8 cellular contexts compared by ENCODE assay signal in the genomic region with DNA sequence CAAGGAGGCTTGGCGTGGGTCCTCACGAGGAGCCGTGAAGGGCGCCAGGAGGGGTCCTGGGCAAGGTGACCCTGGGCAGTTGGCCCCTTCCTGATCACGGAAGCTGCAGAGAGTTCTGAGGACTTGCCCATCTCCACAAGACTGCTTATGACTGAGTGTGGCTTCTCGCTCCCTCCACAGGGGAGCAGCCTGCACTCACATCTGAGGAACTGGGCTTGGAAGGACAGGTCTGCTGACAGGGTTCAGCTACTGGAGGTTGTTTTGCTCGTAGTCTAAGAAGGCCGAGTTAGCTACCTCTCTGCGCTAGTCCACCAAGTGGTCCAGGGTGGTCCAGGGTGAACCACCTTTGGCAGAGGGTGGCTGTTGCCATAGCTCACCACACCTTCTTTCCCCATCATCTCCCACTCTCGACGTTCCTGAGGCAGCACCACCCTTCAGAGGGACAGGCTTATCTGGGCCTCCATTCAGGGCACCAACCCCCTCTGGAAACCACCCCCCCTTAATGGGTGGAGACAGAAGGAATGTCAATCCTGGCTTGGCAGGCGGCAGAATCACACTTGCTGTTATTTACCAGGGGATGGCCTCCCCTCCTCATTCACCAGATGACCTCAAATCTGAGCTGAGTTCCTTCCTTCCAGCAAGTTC. TPM values are rescaled to one million over a fixed set of nuclear protein-coding genes. Genes with fewer than 3 reads are reported as not detected.
DNase-seq lines count a peak whose midpoint lies in the region; ATAC-seq and TF ChIP-seq lines count a peak whose summit lies in the region.

No MANE protein-coding gene starts in this region.

- peak overlapping the region in 1 of 2 experiments; percentile 79 for H2BK12ac ChIP-seq in mesenchymal stem cell (ENCODE audit: low read length in 2 of 2)

- DNase-seq in activated naive CD4-positive, alpha-beta T cell treated with anti-CD3 and anti-CD28 coated beads for 36 hours, result peak; percentile 47
- DNase-seq in activated naive CD4-positive, alpha-beta T cell treated with Interleukin-2 at 50 U/mL for 16 hours, result no peak
- DNase-seq in amniotic epithelial cell (ENCODE audit: low read depth), result peak; percentile 40
- no peak for DNase-seq in mesenchymal stem cell
- no peak for DNase-seq in tibial nerve (ENCODE audit: low spot score in 2 of 2)
- no peak for DNase-seq in glutamatergic neuron
- DNase-seq in NCI-H510A (lab: John Stamatoyannopoulos, UW), result no peak

- H3K27me3 Mint-ChIP-seq in activated naive CD4-positive, alpha-beta T cell treated with anti-CD3 and anti-CD28 coated beads for 36 hours (ENCODE audit: low read depth), result no peaks in the 10 kb centered on the region
- H3K27me3 Mint-ChIP-seq in glutamatergic neuron (ENCODE audit: unreplicated experiment), result no peaks in the 10 kb centered on the region

- intact Hi-C loops in activated naive CD4-positive, alpha-beta T cell treated with anti-CD3 and anti-CD28 coated beads for 36 hours (cut with micrococcal nuclease), result loop anchor here (1.0 kb wide), 1 partner anchor 35 kb away; no protein-coding TSS in a partner anchor

- no peaks in the 10 kb centered on the region for H3K9me3 Mint-ChIP-seq in activated naive CD4-positive, alpha-beta T cell treated with anti-CD3 and anti-CD28 coated beads for 36 hours
- H3K9me3 Mint-ChIP-seq in glutamatergic neuron (ENCODE audit: unreplicated experiment), result peaks cover 4% of the 10 kb centered on the region

- no peak overlapping the region for H3K9ac ChIP-seq in mesenchymal stem cell (ENCODE audit: low read length)

- H3K4me3 ChIP-seq in mesenchymal stem cell (ENCODE audit: insufficient read depth in 1 of 2, low read depth in 1 of 2, low read length in 2 of 2), result no peak overlapping the region
- H3K4me3 ChIP-seq in tibial nerve, result no peak overlapping the region

- H3K14ac ChIP-seq in mesenchymal stem cell (ENCODE audit: low read length in 2 of 2), result peak overlapping the region in 1 of 2 experiments; percentile 29

- H3K79me1 ChIP-seq in mesenchymal stem cell (replicated peaks; ENCODE audit: low read length, poor library complexity, severe bottlenecking), result peaks cover 41% of the 10 kb centered on the region

- no peak for ATAC-seq in GM19455 (IDR thresholded peaks at IDR 0.05; ENCODE audit: unreplicated experiment)

- peaks cover 8% of the 10 kb centered on the region for H3K36me3 Mint-ChIP-seq in activated naive CD4-positive, alpha-beta T cell treated with anti-CD3 and anti-CD28 coated beads for 36 hours (ENCODE audit: low read depth)
- H3K36me3 Mint-ChIP-seq in glutamatergic neuron (ENCODE audit: unreplicated experiment), result no peaks in the 10 kb centered on the region

- no peak overlapping the region for H2BK120ac ChIP-seq in mesenchymal stem cell (ENCODE audit: low read depth, low read length)

- H2BK15ac ChIP-seq in mesenchymal stem cell (ENCODE audit: low read depth, poor library complexity, severe bottlenecking), result no peak overlapping the region

- H2BK5ac ChIP-seq in mesenchymal stem cell (ENCODE audit: low read depth, low read length, poor library complexity, severe bottlenecking), result no peak overlapping the region

- TF ChIP-seq POLR2A in tibial nerve (IDR thresholded peaks at IDR 0.05), result no peak

- H3K23ac ChIP-seq in mesenchymal stem cell (ENCODE audit: low read length in 2 of 2), result no peak overlapping the region

- H3K27ac ChIP-seq in mesenchymal stem cell (ENCODE audit: low read length, poor library complexity, severe bottlenecking) (no peak overlapping the region), tibial nerve (peak overlapping the region; percentile 71 to 98 (median 86))

- peak overlapping the region; percentile 66 for H4K91ac ChIP-seq in mesenchymal stem cell (ENCODE audit: low read length)

- peak in 3 of 5 experiments; percentile 20 to 40 (median 36) for TF ChIP-seq CTCF in tibial nerve (IDR thresholded peaks at IDR 0.05)
- TF ChIP-seq CTCF in glutamatergic neuron (IDR thresholded peaks at IDR 0.05; ENCODE audit: partially characterized antibody, unreplicated experiment), result no peak

- H3K27me3 ChIP-seq in mesenchymal stem cell (ENCODE audit: control insufficient read depth in 1 of 2, insufficient read depth in 1 of 2, low read length in 2 of 2), result no peaks in the 10 kb centered on the region
- H3K27me3 ChIP-seq in tibial nerve, result no peaks in the 10 kb centered on the region

- H3K36me3 ChIP-seq in mesenchymal stem cell (ENCODE audit: control insufficient read depth in 1 of 2, insufficient read depth in 2 of 2, low read depth in 1 of 2, low read length in 2 of 2) (peaks cover 4 to 48% of the 10 kb centered on the region in 2 experiments), tibial nerve (peaks cover 0 to 6% (median 0%) of the 10 kb centered on the region in 3 donors)

- WGBS in mesenchymal stem cell, result over 99% methylated on average over 12 of the region's 12 CpGs
- WGBS in tibial nerve, 2 donors, result 57 to 70% methylated on average over 8 to 12 of the region's 12 CpGs

- no peak overlapping the region for H3K27ac Mint-ChIP-seq in activated naive CD4-positive, alpha-beta T cell treated with anti-CD3 and anti-CD28 coated beads for 36 hours
- H3K27ac Mint-ChIP-seq in glutamatergic neuron (ENCODE audit: unreplicated experiment), result no peak overlapping the region

- TF ChIP-seq EP300 in tibial nerve (IDR thresholded peaks at IDR 0.05), result peak in 1 of 2 donors; percentile 12

- peak overlapping the region in 1 of 2 experiments; percentile 25 for H3K18ac ChIP-seq in mesenchymal stem cell (ENCODE audit: low read depth in 1 of 2, low read length in 2 of 2)

- H3K4me3 Mint-ChIP-seq in activated naive CD4-positive, alpha-beta T cell treated with anti-CD3 and anti-CD28 coated beads for 36 hours, result no peak overlapping the region
- no peak overlapping the region for H3K4me3 Mint-ChIP-seq in glutamatergic neuron (ENCODE audit: unreplicated experiment)

- CTCF ChIA-PET in activated naive CD4-positive, alpha-beta T cell treated with anti-CD3 and anti-CD28 coated beads for 36 hours (lab: Charles Lee), result interaction anchor here (1.2 to 7.0 kb wide), 8 partner anchors 9 to 58 kb away, joined by 3 to 67 read pairs (median 6); no protein-coding TSS in a partner anchor

- peak overlapping the region in 1 of 2 experiments; percentile 18 for H3K4ac ChIP-seq in mesenchymal stem cell (ENCODE audit: low read depth in 1 of 2, low read length in 2 of 2)

- H2AK5ac ChIP-seq in mesenchymal stem cell (ENCODE audit: low read length, severe bottlenecking), result no peak overlapping the region

- no peak overlapping the region for H2AFZ ChIP-seq in mesenchymal stem cell (ENCODE audit: low read depth, low read length)

- no peak overlapping the region for H3K4me2 ChIP-seq in mesenchymal stem cell (ENCODE audit: low read length, poor library complexity, severe bottlenecking)

- peaks cover 81% of the 10 kb centered on the region for H3K4me1 Mint-ChIP-seq in activated naive CD4-positive, alpha-beta T cell treated with anti-CD3 and anti-CD28 coated beads for 36 hours (ENCODE audit: low read depth)
- peaks cover 51% of the 10 kb centered on the region for H3K4me1 Mint-ChIP-seq in glutamatergic neuron (ENCODE audit: low read depth, unreplicated experiment)

- no peak overlapping the region for H4K8ac ChIP-seq in mesenchymal stem cell (ENCODE audit: low read length)

- H3K9me3 ChIP-seq in mesenchymal stem cell (ENCODE audit: control insufficient read depth, low read length) (no peaks in the 10 kb centered on the region), tibial nerve (no peaks in the 10 kb centered on the region)

- peaks cover 5% of the 10 kb centered on the region for H3K4me1 ChIP-seq in mesenchymal stem cell (ENCODE audit: control insufficient read depth, insufficient read depth, low read depth, low read length)
- H3K4me1 ChIP-seq in tibial nerve, result peaks cover 19 to 100% (median 99%) of the 10 kb centered on the region in 4 donors

RNA-seq across cellular contexts. Expression of gene FAM53B, which starts 38.2 kb away (rescaled TPM):
- total RNA-seq in activated naive CD4-positive, alpha-beta T cell treated with anti-CD3 and anti-CD28 coated beads for 36 hours, result 10 to 100 TPM; 11.8 to 11.9 TPM
- polyA plus RNA-seq in mesenchymal stem cell (2013, experiment 1 of 2), result 8.0 TPM
- 7.7 TPM for polyA plus RNA-seq in mesenchymal stem cell (2013, experiment 2 of 2)
- 10 to 100 TPM; 60.8 to 84.8 (median 78.8) TPM for total RNA-seq in tibial nerve
- total RNA-seq in glutamatergic neuron (ENCODE audit: unreplicated experiment), result 30.5 TPM

Comparison
In these comparisons a context has a peak if more than half of its experiments do, and no peak if none do; other contexts are left out.
1. DNase-seq: peak in activated naive CD4-positive, alpha-beta T cell treated with anti-CD3 and anti-CD28 coated beads for 36 hours (single experiment) and amniotic epithelial cell (single experiment); none in activated naive CD4-positive, alpha-beta T cell treated with Interleukin-2 at 50 U/mL for 16 hours (single experiment), mesenchymal stem cell (single experiment), tibial nerve (0 of 2), glutamatergic neuron (single experiment) and NCI-H510A (single experiment).